1 cellular context compared by ENCODE assay signal in genomic region chr1:112619518-112620458, GRCh38.
A peak's percentile ranks its signal among the peaks of the same experiment; 100 is the strongest.
TF ChIP-seq lines count a peak whose summit lies in the region.

Gene CAPZA1 (plus strand): TSS chr1:112619832. CDS start chr1:112619845, 13 bp downstream.

TF ChIP-seq in HepG2, 621 proteins besides CTCF, POLR2A, EP300 and RAD21 (continued from another document and continues in another):
- TF ChIP-seq DMAP1 (CRISPR knock-in tag; IDR thresholded peaks at IDR 0.05) (peak; percentile 75; the same call in 1 of the 2 replicates), KLF13 (CRISPR knock-in tag; IDR thresholded peaks at IDR 0.05) (no peak), ZNF597 (CRISPR knock-in tag; IDR thresholded peaks at IDR 0.05) (no peak), ZNF607 (CRISPR knock-in tag; IDR thresholded peaks at IDR 0.05; ENCODE audit: borderline replicate concordance) (0 out of 2 replicates have a peak, but pooled peaks have one; percentile 42), ZFAT (CRISPR knock-in tag; conservative IDR thresholded peaks at IDR 0.05) (no peak), ZNF10 (CRISPR knock-in tag; IDR thresholded peaks at IDR 0.05; ENCODE audit: borderline replicate concordance, low read depth) (no peak), U2AF2 (IDR thresholded peaks at IDR 0.05; ENCODE audit: low read depth, low read length) (no peak), RCOR2 (CRISPR knock-in tag; IDR thresholded peaks at IDR 0.05) (no peak), ZBTB1 (CRISPR knock-in tag; IDR thresholded peaks at IDR 0.05; ENCODE audit: borderline replicate concordance) (no peak), NKX3-1 (CRISPR knock-in tag; IDR thresholded peaks at IDR 0.05) (peak; percentile 27; the same call in 1 of the 2 replicates), ATF6 (CRISPR knock-in tag; conservative IDR thresholded peaks at IDR 0.05) (no peak), NFE2 (CRISPR knock-in tag; IDR thresholded peaks at IDR 0.05) (no peak), ZNF83 (CRISPR knock-in tag; IDR thresholded peaks at IDR 0.05; ENCODE audit: borderline replicate concordance) (no peak), MEIS2 (CRISPR knock-in tag; IDR thresholded peaks at IDR 0.05) (no peak), HOXA7 (CRISPR knock-in tag; IDR thresholded peaks at IDR 0.05) (no peak), ZNF225 (CRISPR knock-in tag; IDR thresholded peaks at IDR 0.05) (no peak), SRSF4 (IDR thresholded peaks at IDR 0.05; ENCODE audit: low read depth, low read length, poor library complexity, severe bottlenecking) (no peak), HMG20B (CRISPR knock-in tag; conservative IDR thresholded peaks at IDR 0.05) (no peak), HBP1 (CRISPR knock-in tag; IDR thresholded peaks at IDR 0.05; ENCODE audit: low read depth) (no peak), ZNF652 (CRISPR knock-in tag; IDR thresholded peaks at IDR 0.05; ENCODE audit: borderline replicate concordance, low read depth) (no peak), PHB2 (IDR thresholded peaks at IDR 0.05; ENCODE audit: partially characterized antibody) (no peak), SKIL (CRISPR knock-in tag; IDR thresholded peaks at IDR 0.05; ENCODE audit: borderline replicate concordance) (no peak), HES4 (CRISPR knock-in tag; IDR thresholded peaks at IDR 0.05; ENCODE audit: borderline replicate concordance) (no peak), ZNF367 (CRISPR knock-in tag; IDR thresholded peaks at IDR 0.05; ENCODE audit: borderline replicate concordance) (no peak), NAIF1 (CRISPR knock-in tag; IDR thresholded peaks at IDR 0.05; ENCODE audit: borderline replicate concordance) (no peak), SNAPC4 (CRISPR knock-in tag; IDR thresholded peaks at IDR 0.05) (0 out of 2 replicates have a peak, but pooled peaks have one; percentile 9), ZNF101 (CRISPR knock-in tag; IDR thresholded peaks at IDR 0.05; ENCODE audit: borderline replicate concordance, low read depth) (no peak), ATF5 (CRISPR knock-in tag; IDR thresholded peaks at IDR 0.05; ENCODE audit: low read depth) (no peak), TCF12 (IDR thresholded peaks at IDR 0.05) (no peak), TCF12 (CRISPR knock-in tag; IDR thresholded peaks at IDR 0.05) (no peak), EHMT2 (IDR thresholded peaks at IDR 0.05; ENCODE audit: borderline replicate concordance, low read depth, low read length) (no peak), ZNF792 (CRISPR knock-in tag; IDR thresholded peaks at IDR 0.05) (no peak), RBAK (CRISPR knock-in tag; IDR thresholded peaks at IDR 0.05) (no peak), ZNF557 (CRISPR knock-in tag; IDR thresholded peaks at IDR 0.05) (no peak), ZNF816 (CRISPR knock-in tag; IDR thresholded peaks at IDR 0.05; ENCODE audit: borderline replicate concordance) (no peak), ZSCAN21 (CRISPR knock-in tag; IDR thresholded peaks at IDR 0.05; ENCODE audit: borderline replicate concordance) (no peak)
- TF ChIP-seq, protein P1, sequence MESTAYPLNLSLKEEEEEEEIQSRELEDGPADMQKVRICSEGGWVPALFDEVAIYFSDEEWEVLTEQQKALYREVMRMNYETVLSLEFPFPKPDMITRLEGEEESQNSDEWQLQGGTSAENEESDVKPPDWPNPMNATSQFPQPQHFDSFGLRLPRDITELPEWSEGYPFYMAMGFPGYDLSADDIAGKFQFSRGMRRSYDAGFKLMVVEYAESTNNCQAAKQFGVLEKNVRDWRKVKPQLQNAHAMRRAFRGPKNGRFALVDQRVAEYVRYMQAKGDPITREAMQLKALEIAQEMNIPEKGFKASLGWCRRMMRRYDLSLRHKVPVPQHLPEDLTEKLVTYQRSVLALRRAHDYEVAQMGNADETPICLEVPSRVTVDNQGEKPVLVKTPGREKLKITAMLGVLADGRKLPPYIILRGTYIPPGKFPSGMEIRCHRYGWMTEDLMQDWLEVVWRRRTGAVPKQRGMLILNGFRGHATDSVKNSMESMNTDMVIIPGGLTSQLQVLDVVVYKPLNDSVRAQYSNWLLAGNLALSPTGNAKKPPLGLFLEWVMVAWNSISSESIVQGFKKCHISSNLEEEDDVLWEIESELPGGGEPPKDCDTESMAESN (CRISPR knock-in tag; conservative IDR thresholded peaks at IDR 0.05) = peak; percentile 33; the same call in 1 of the 2 replicates
- TF ChIP-seq, protein P2, sequence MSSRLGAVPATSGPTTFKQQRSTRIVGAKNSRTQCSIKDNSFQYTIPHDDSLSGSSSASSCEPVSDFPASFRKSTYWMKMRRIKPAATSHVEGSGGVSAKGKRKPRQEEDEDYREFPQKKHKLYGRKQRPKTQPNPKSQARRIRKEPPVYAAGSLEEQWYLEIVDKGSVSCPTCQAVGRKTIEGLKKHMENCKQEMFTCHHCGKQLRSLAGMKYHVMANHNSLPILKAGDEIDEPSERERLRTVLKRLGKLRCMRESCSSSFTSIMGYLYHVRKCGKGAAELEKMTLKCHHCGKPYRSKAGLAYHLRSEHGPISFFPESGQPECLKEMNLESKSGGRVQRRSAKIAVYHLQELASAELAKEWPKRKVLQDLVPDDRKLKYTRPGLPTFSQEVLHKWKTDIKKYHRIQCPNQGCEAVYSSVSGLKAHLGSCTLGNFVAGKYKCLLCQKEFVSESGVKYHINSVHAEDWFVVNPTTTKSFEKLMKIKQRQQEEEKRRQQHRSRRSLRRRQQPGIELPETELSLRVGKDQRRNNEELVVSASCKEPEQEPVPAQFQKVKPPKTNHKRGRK (CRISPR knock-in tag; IDR thresholded peaks at IDR 0.05) = no peak
- TF ChIP-seq, protein P3, sequence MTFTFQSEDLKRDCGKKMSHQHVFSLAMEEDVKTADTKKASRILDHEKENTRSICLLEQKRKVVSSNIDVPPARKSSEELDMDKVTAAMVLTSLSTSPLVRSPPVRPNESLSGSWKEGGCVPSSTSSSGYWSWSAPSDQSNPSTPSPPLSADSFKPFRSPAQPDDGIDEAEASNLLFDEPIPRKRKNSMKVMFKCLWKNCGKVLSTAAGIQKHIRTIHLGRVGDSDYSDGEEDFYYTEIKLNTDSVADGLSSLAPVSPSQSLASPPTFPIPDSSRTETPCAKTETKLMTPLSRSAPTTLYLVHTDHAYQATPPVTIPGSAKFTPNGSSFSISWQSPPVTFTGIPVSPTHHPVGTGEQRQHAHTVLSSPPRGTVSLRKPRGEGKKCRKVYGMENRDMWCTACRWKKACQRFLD (CRISPR knock-in tag; IDR thresholded peaks at IDR 0.05; ENCODE audit: borderline replicate concordance) = peak; percentile 34; the same call in 1 of the 2 replicates
- TF ChIP-seq, protein P4, sequence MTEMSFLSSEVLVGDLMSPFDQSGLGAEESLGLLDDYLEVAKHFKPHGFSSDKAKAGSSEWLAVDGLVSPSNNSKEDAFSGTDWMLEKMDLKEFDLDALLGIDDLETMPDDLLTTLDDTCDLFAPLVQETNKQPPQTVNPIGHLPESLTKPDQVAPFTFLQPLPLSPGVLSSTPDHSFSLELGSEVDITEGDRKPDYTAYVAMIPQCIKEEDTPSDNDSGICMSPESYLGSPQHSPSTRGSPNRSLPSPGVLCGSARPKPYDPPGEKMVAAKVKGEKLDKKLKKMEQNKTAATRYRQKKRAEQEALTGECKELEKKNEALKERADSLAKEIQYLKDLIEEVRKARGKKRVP (CRISPR knock-in tag; IDR thresholded peaks at IDR 0.05) = peak in 1 of 2 experiments; percentile 75; a peak in 2 of 4 replicates
- TF ChIP-seq, protein P5, sequence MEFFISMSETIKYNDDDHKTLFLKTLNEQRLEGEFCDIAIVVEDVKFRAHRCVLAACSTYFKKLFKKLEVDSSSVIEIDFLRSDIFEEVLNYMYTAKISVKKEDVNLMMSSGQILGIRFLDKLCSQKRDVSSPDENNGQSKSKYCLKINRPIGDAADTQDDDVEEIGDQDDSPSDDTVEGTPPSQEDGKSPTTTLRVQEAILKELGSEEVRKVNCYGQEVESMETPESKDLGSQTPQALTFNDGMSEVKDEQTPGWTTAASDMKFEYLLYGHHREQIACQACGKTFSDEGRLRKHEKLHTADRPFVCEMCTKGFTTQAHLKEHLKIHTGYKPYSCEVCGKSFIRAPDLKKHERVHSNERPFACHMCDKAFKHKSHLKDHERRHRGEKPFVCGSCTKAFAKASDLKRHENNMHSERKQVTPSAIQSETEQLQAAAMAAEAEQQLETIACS (CRISPR knock-in tag; IDR thresholded peaks at IDR 0.05) = no peak
